8 cellular contexts compared by ENCODE assay signal in the genomic region with DNA sequence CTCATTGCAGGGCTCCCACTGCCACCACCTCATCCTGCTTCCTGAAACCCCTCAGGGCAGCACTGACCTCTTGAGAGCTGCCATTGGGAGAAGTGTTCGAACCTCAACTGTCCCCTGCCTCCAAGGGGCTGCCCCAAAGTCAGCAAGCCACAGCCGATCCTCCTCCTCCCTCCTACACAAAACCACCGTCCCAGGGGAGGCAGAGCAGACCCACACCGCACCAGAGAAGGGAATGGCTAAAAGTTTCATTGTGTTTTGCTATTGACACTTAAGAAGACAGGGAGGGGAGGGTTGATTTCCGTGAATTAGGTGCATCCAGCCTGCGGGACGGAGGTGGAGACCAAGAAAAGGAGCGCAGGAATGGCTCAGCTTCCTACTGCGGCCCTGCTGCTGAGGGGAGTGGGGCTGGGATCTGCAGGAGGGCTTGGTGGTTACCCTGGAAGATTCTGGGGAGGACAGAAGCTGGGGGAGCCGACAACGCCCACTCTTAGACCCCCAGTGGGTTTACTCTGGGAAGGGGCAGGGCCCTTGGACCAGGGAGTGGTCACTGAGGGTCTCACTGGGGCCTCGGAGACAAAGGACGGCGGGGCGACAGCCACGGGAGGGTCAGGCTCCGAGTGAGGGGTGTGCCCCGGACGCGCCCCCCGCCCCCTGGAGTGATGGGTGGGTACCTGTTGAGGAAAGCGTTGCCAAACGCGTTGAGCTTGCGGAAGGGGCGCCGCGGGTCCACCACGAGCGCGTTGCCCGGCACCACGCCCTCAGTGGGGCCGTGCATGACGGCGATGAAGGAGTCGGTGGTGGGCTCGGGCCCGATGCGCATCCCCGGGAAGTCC. TPM values are rescaled to one million over a fixed set of nuclear protein-coding genes. Genes with fewer than 3 reads are reported as not detected.
DNase-seq lines count a peak whose midpoint lies in the region; ATAC-seq and TF ChIP-seq lines count a peak whose summit lies in the region.

No MANE protein-coding gene starts in this region.

- intact Hi-C loops in right cardiac atrium (cut with DNase I), result no loop called here

- peaks cover 47% of the 10 kb centered on the region for H4K20me1 ChIP-seq in smooth muscle cell (ENCODE audit: low read depth)

- under 1% methylated on average over 41 of the region's 41 CpGs for WGBS in right cardiac atrium
- WGBS in smooth muscle cell (ENCODE audit: low lambda C conversion rate), result 1% methylated on average over 40 of the region's 41 CpGs

- peak; percentile 43 for DNase-seq in GM03348 (ENCODE audit: low spot score)
- DNase-seq in activated T-cell treated with anti-CD3 and anti-CD28 coated beads, Interleukin-2, amount 50 U/mL, for 48 hours, result peak; percentile 57 to 62
- DNase-seq in right cardiac atrium, result peak in 2 of 3 donors; percentile 54 to 84
- DNase-seq in smooth muscle cell (lab: John Stamatoyannopoulos, UW; ENCODE audit: unreplicated experiment), result no peak
- DNase-seq in EL, result no peak
- no peak for DNase-seq in ACHN

- no peak for TF ChIP-seq CTCF in smooth muscle cell (IDR thresholded peaks at IDR 0.05; ENCODE audit: borderline replicate concordance, insufficient read depth, poor library complexity, severe bottlenecking)

- peak overlapping the region; percentile 85 for H3K9ac ChIP-seq in smooth muscle cell (ENCODE audit: low read depth)

- H3K27me3 ChIP-seq in right cardiac atrium (ENCODE audit: control insufficient read depth, insufficient read depth) (no peaks in the 10 kb centered on the region), smooth muscle cell (ENCODE audit: low read depth) (no peaks in the 10 kb centered on the region)

- peak; percentile 1 for ATAC-seq in HG02870 (IDR thresholded peaks at IDR 0.05; ENCODE audit: unreplicated experiment)
- peak in 1 of 2 donors; percentile 22 for ATAC-seq in right cardiac atrium
- ATAC-seq in HG03196 (IDR thresholded peaks at IDR 0.05; ENCODE audit: unreplicated experiment), result no peak

- H3K4me2 ChIP-seq in smooth muscle cell, result peak overlapping the region; percentile 99

- H3K9me3 ChIP-seq in right cardiac atrium (ENCODE audit: control insufficient read depth, low read length) (no peaks in the 10 kb centered on the region), smooth muscle cell (replicated peaks; ENCODE audit: low read depth) (no peaks in the 10 kb centered on the region)

- in situ Hi-C loops in ACHN (cut with HindIII; ENCODE audit: low pct_ligation_motif_present, low pct_unique_long_range_greater_than_20kb, low sequenced_read_pairs), result no loop called here

- H3K79me2 ChIP-seq in smooth muscle cell (ENCODE audit: low read depth), result peaks cover 54% of the 10 kb centered on the region

- peaks cover 3% of the 10 kb centered on the region for H3K4me1 ChIP-seq in right cardiac atrium (ENCODE audit: control insufficient read depth, insufficient read depth, low read length)
- peaks cover 16% of the 10 kb centered on the region for H3K4me1 ChIP-seq in smooth muscle cell (ENCODE audit: low read depth)

- H3K36me3 ChIP-seq in smooth muscle cell (ENCODE audit: low read depth), result no peaks in the 10 kb centered on the region

- H2AFZ ChIP-seq in smooth muscle cell (ENCODE audit: low read depth), result no peak overlapping the region

- H3F3A ChIP-seq in smooth muscle cell (ENCODE audit: low read depth), result peaks cover 4% of the 10 kb centered on the region

- peak overlapping the region; percentile 65 for H3K4me3 ChIP-seq in right cardiac atrium (ENCODE audit: low read length)
- peak overlapping the region; percentile 83 for H3K4me3 ChIP-seq in smooth muscle cell

- H3K27ac ChIP-seq in right cardiac atrium (ENCODE audit: low read length) (peak overlapping the region; percentile 78), smooth muscle cell (ENCODE audit: low read depth) (peak overlapping the region; percentile 70)

RNA-seq across cellular contexts. Expression of a gene that starts 0.8 kb away (rescaled TPM):
- 10 to 100 TPM; 23.4 to 35.3 (median 31.4) TPM for total RNA-seq in right cardiac atrium
- 20.8 TPM for polyA plus RNA-seq in right cardiac atrium
- total RNA-seq in smooth muscle cell, result 30.9 and 59.8 TPM in 2 replicates
- 42.8 and 46.7 TPM in 2 replicates for polyA plus RNA-seq in smooth muscle cell

RNA-seq across cellular contexts. Expression of a gene that starts 33.2 kb away (rescaled TPM):
- total RNA-seq in right cardiac atrium (1 to 10 TPM in 1 of 4 donors, under 1 TPM in 3; 0.39 to 2.3 (median 0.78) TPM), smooth muscle cell (3.0 and 4.7 TPM in 2 replicates)
- polyA plus RNA-seq in right cardiac atrium (0.36 TPM), smooth muscle cell (1.7 and 5.9 TPM in 2 replicates)

RNA-seq across cellular contexts. Expression of a gene that starts 39.4 kb away (rescaled TPM):
- total RNA-seq in right cardiac atrium (10 to 100 TPM; 13.3 to 17.9 (median 15.3) TPM), smooth muscle cell (4.8 and 4.9 TPM in 2 replicates)
- polyA plus RNA-seq in right cardiac atrium (13.6 TPM), smooth muscle cell (6.2 and 8.6 TPM in 2 replicates)

RNA-seq across cellular contexts. Expression of a gene that starts 46.9 kb away (rescaled TPM):
- total RNA-seq in right cardiac atrium (10 to 100 TPM; 21.7 to 28.0 (median 24.6) TPM), smooth muscle cell (14.9 and 20.7 TPM in 2 replicates)
- polyA plus RNA-seq in right cardiac atrium (28.9 TPM), smooth muscle cell (32.7 and 36.6 TPM in 2 replicates)

RNA-seq across cellular contexts. Expression of a gene that starts 58.1 kb away (rescaled TPM):
- not detected for total RNA-seq in right cardiac atrium
- not detected for polyA plus RNA-seq in right cardiac atrium
- not detected in 2 replicates for total RNA-seq in smooth muscle cell
- 0.40 TPM in 1 of 2 replicates, not detected in the other for polyA plus RNA-seq in smooth muscle cell

Comparison
In these comparisons a context has a peak if more than half of its experiments do, and no peak if none do; other contexts are left out.
1. DNase-seq: peak in GM03348 (single experiment), activated T-cell treated with anti-CD3 and anti-CD28 coated beads, Interleukin-2, amount 50 U/mL, for 48 hours (2 of 2) and right cardiac atrium (2 of 3); none in smooth muscle cell (single experiment), EL (single experiment) and ACHN (single experiment).